11 cellular contexts compared by ENCODE assay signal in the genomic region with DNA sequence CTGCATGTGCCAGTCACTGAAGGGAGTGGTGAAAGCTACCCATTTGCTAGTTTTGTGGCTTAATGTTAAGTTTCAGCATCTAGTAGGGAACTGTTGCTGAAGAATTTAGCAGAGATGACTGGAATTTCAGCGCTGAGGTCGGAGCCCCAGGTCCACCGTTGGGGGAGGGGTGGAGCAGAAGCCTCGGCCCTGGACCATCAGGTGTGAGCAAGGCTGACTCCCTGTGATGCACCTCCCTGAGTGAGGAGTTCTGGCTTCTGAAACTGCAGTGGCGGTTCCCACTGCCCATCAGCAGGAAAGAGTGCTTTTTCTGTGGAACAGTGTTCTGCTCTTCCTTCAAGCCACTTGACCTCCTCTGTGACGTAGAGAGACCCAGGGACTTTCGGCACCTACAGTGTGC. TPM values are rescaled to one million over a fixed set of nuclear protein-coding genes. Genes with fewer than 3 reads are reported as not detected.
A peak's percentile ranks its signal among the peaks of the same experiment; 100 is the strongest.
DNase-seq lines count a peak whose midpoint lies in the region; ATAC-seq and FAIRE-seq lines count a peak whose summit lies in the region.
"Had no signal": no experiment of that assay in that cellular context is flagged by ENCODE, and none has a peak within 500 bp of the region (broad histone marks: within the 10 kb centered on the region; RNA-seq: fewer than 3 reads in every experiment).

No MANE protein-coding gene starts in this region.

- H3K4me1 ChIP-seq in small intestine (ENCODE audit: control insufficient read depth in 2 of 2, insufficient read depth in 1 of 2, low read depth in 1 of 2, low read length in 1 of 2) = no peaks in the 10 kb centered on the region

- H3K27me3 Mint-ChIP-seq in activated CD8-positive, alpha-beta T cell treated with anti-CD3 and anti-CD28 coated beads, Interleukin-2, amount 10 ng/mL, durations not matched to agents 7 days and 5 days (ENCODE audit: low read depth) = peaks cover 60% of the 10 kb centered on the region
- H3K27me3 Mint-ChIP-seq in immature natural killer cell (ENCODE audit: low read depth in 3 of 3) = peaks cover 8 to 17% (median 9%) of the 10 kb centered on the region in 3 donors
- H3K27me3 Mint-ChIP-seq in stimulated activated naive CD8-positive, alpha-beta T cell treated with anti-CD3 and anti-CD28 coated beads, Interleukin-15, amount 100 ng/mL, for 72 hours = peaks cover 74% of the 10 kb centered on the region

- no peaks in the 10 kb centered on the region for H3K36me3 ChIP-seq in small intestine (ENCODE audit: control insufficient read depth in 2 of 2, insufficient read depth in 2 of 2, low read length in 2 of 2)

- H3K27ac ChIP-seq in small intestine (ENCODE audit: low read depth in 1 of 2, low read length in 1 of 2) = no peak overlapping the region

- H3K9me3 ChIP-seq in small intestine (ENCODE audit: control insufficient read depth, low read depth) = no peaks in the 10 kb centered on the region

- H3K9me3 Mint-ChIP-seq in activated CD8-positive, alpha-beta T cell treated with anti-CD3 and anti-CD28 coated beads, Interleukin-2, amount 10 ng/mL, durations not matched to agents 7 days and 5 days (ENCODE audit: insufficient read depth) = no peaks in the 10 kb centered on the region
- H3K9me3 Mint-ChIP-seq in immature natural killer cell = no peaks in the 10 kb centered on the region
- no peaks in the 10 kb centered on the region for H3K9me3 Mint-ChIP-seq in stimulated activated naive CD8-positive, alpha-beta T cell treated with anti-CD3 and anti-CD28 coated beads, Interleukin-15, amount 100 ng/mL, for 72 hours

- no peak for FAIRE-seq in small intestine (lab: Jason Lieb, UNC)
- FAIRE-seq: islet of Langerhans had no signal

- H3K4me3 Mint-ChIP-seq in activated CD8-positive, alpha-beta T cell treated with anti-CD3 and anti-CD28 coated beads, Interleukin-2, amount 10 ng/mL, durations not matched to agents 7 days and 5 days = peak overlapping the region; percentile 75
- H3K4me3 Mint-ChIP-seq in immature natural killer cell = peak overlapping the region; percentile 75 to 82 (median 79)
- peak overlapping the region in 1 of 2 donors; percentile 87 for H3K4me3 Mint-ChIP-seq in stimulated activated naive CD8-positive, alpha-beta T cell treated with anti-CD3 and anti-CD28 coated beads, Interleukin-15, amount 100 ng/mL, for 72 hours

- WGBS in small intestine, 3 donors = 15 to 31% (median 24%) methylated on average over 7 of the region's 7 CpGs

- peaks cover 13% of the 10 kb centered on the region for H3K4me1 Mint-ChIP-seq in activated CD8-positive, alpha-beta T cell treated with anti-CD3 and anti-CD28 coated beads, Interleukin-2, amount 10 ng/mL, durations not matched to agents 7 days and 5 days (ENCODE audit: low read depth)
- peaks cover 8 to 17% of the 10 kb centered on the region in 2 donors for H3K4me1 Mint-ChIP-seq in immature natural killer cell
- H3K4me1 Mint-ChIP-seq in stimulated activated naive CD8-positive, alpha-beta T cell treated with anti-CD3 and anti-CD28 coated beads, Interleukin-15, amount 100 ng/mL, for 72 hours = peaks cover 17% of the 10 kb centered on the region

- no peak for ATAC-seq in activated CD8-positive, alpha-beta T cell treated with anti-CD3 and anti-CD28 coated beads, Interleukin-2, amount 10 ng/mL, durations not matched to agents 7 days and 5 days
- no peak for ATAC-seq in GM21528 (IDR thresholded peaks at IDR 0.05; ENCODE audit: low FRiP score, unreplicated experiment)
- no peak for ATAC-seq in stimulated activated naive CD8-positive, alpha-beta T cell treated with anti-CD3 and anti-CD28 coated beads, Interleukin-15, amount 100 ng/mL, for 72 hours

- peak overlapping the region in 1 of 2 donors; percentile 91 for H3K4me3 ChIP-seq in small intestine (ENCODE audit: low read depth in 1 of 2, low read length in 2 of 2)

- H3K27ac Mint-ChIP-seq in activated CD8-positive, alpha-beta T cell treated with anti-CD3 and anti-CD28 coated beads, Interleukin-2, amount 10 ng/mL, durations not matched to agents 7 days and 5 days = no peak overlapping the region
- H3K27ac Mint-ChIP-seq in immature natural killer cell = no peak overlapping the region
- no peak overlapping the region for H3K27ac Mint-ChIP-seq in stimulated activated naive CD8-positive, alpha-beta T cell treated with anti-CD3 and anti-CD28 coated beads, Interleukin-15, amount 100 ng/mL, for 72 hours

- peaks cover 0 to 2% of the 10 kb centered on the region in 2 donors for H3K27me3 ChIP-seq in small intestine (ENCODE audit: control insufficient read depth in 2 of 2, insufficient read depth in 2 of 2, low read length in 2 of 2)

- CTCF ChIA-PET in activated CD8-positive, alpha-beta T cell treated with anti-CD3 and anti-CD28 coated beads, Interleukin-2, amount 10 ng/mL, durations not matched to agents 7 days and 5 days (lab: Charles Lee) = no interaction called here

- POLR2A ChIA-PET in activated CD8-positive, alpha-beta T cell treated with anti-CD3 and anti-CD28 coated beads, Interleukin-2, amount 10 ng/mL, durations not matched to agents 7 days and 5 days (lab: Charles Lee) = no interaction called here

- no peaks in the 10 kb centered on the region for H3K36me3 Mint-ChIP-seq in activated CD8-positive, alpha-beta T cell treated with anti-CD3 and anti-CD28 coated beads, Interleukin-2, amount 10 ng/mL, durations not matched to agents 7 days and 5 days (ENCODE audit: low read depth)
- H3K36me3 Mint-ChIP-seq in immature natural killer cell = no peaks in the 10 kb centered on the region

- peak; percentile 5 for DNase-seq in NCI-H2227 (lab: John Stamatoyannopoulos, UW; ENCODE audit: unreplicated experiment)
- DNase-seq in NCI-H2227 treated with DMSO at 0.1 percent for 48 hours (lab: John Stamatoyannopoulos, UW) = no peak
- no peak for DNase-seq in activated CD8-positive, alpha-beta T cell treated with anti-CD3 and anti-CD28 coated beads, Interleukin-2, amount 10 ng/mL, durations not matched to agents 7 days and 5 days
- no peak for DNase-seq in immature natural killer cell
- DNase-seq in small intestine = peak; percentile 36
- DNase-seq in AG08396 (ENCODE audit: low spot score) = no peak
- DNase-seq in stimulated activated naive CD8-positive, alpha-beta T cell treated with anti-CD3 and anti-CD28 coated beads, Interleukin-15, amount 100 ng/mL, for 72 hours = no peak
- DNase-seq: activated gamma-delta T cell had no signal

RNA-seq across cellular contexts. Expression of a gene that starts 1.3 kb away (rescaled TPM):
- total RNA-seq in activated CD8-positive, alpha-beta T cell treated with anti-CD3 and anti-CD28 coated beads, Interleukin-2, amount 10 ng/mL, durations not matched to agents 7 days and 5 days = not detected
- polyA plus RNA-seq in immature natural killer cell = not detected
- polyA plus RNA-seq in small intestine = 1 to 10 TPM in 2 of 3 donors, under 1 TPM in 1; 0.89 to 1.8 (median 1.6) TPM
- total RNA-seq: RPMI7951 had no signal

RNA-seq across cellular contexts. Expression of a gene that starts 47.2 kb away (rescaled TPM):
- not detected for total RNA-seq in activated CD8-positive, alpha-beta T cell treated with anti-CD3 and anti-CD28 coated beads, Interleukin-2, amount 10 ng/mL, durations not matched to agents 7 days and 5 days
- polyA plus RNA-seq in immature natural killer cell (not detected), small intestine (1 to 10 TPM in 2 of 3 donors, under 1 TPM in 1; 0.54 to 2.4 (median 1.3) TPM)

Comparison
In these comparisons a context has a peak if more than half of its experiments do, and no peak if none do; other contexts are left out.
1. DNase-seq: peak in NCI-H2227 (single experiment) and small intestine (single experiment); none in NCI-H2227 treated with DMSO at 0.1 percent for 48 hours (single experiment), activated CD8-positive, alpha-beta T cell treated with anti-CD3 and anti-CD28 coated beads, Interleukin-2, amount 10 ng/mL, durations not matched to agents 7 days and 5 days (single experiment), immature natural killer cell (0 of 3), AG08396 (single experiment) and stimulated activated naive CD8-positive, alpha-beta T cell treated with anti-CD3 and anti-CD28 coated beads, Interleukin-15, amount 100 ng/mL, for 72 hours (0 of 2).